Comparison of ENCODE assay signal across 8 cellular contexts in the genomic region with DNA sequence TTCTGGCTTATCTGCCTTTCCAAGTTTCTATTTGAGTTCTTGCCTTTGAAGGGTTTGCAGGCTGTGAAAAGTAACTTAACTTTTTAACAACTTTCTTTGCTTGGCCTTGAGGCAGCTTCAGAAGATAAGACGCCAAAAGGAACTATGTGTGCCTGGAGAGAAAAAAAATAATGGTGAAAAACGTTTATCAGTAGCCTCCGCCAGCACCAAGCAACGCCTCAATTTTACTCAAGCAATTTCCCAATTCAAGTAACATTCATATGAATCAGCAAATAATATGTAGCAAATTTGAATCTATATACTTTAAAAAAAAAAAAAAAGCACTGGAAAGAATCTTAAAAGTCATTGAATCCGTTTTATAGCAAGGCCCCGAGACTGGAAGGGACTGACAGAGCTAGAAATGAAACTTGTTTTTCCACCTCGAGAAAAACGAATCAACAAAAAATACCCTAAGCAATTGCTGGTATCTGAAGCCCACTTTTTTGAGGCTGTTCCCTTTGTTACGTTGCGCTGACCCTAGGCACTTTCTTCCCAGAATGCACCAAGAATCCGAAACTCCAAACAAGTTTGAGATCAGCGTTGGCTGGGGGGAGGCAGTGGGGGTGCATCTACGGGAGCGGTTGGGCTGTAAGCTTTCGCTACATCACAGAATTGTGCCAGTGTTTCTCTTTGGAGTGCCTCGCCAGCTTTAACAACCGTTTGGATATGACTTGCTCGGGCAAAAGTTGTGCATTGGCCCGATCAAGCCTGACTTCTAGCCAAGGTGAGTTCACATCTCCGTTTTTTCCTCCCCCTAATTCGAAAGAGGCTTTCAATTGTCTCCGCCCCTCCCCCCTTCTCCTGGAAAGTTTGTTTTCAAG. TPM values are rescaled to one million over a fixed set of nuclear protein-coding genes. Genes with fewer than 3 reads are reported as not detected.
DNase-seq lines count a peak whose midpoint lies in the region; ATAC-seq and TF ChIP-seq lines count a peak whose summit lies in the region.

No MANE protein-coding gene starts in this region.

- TF ChIP-seq CTCF in GM12865 (IDR thresholded peaks at IDR 0.05; ENCODE audit: insufficient read depth, low read depth, low read length, missing control alignments) (no peak), lower lobe of right lung (IDR thresholded peaks at IDR 0.05) (no peak)

- H3K4me1 ChIP-seq in lower lobe of right lung: peaks cover 12% of the 10 kb centered on the region

- intact Hi-C loops in lower lobe of right lung (cut with DNase I): no loop called here

- H3K36me3 ChIP-seq in lower lobe of right lung: no peaks in the 10 kb centered on the region

- DNase-seq in GM12865 (ENCODE audit: low read depth) (no peak), OCI-M1 (lab: John Stamatoyannopoulos, UW) (peak; percentile 95), caudate nucleus (lab: John Stamatoyannopoulos, UW) (peak in 23 of 61 donors; percentile 40 to 84 (median 65)), lower lobe of right lung (peak; percentile 67)

- no peaks in the 10 kb centered on the region for H3K9me3 ChIP-seq in lower lobe of right lung

- H3K27ac ChIP-seq in caudate nucleus (ENCODE audit: low read depth, low read length) (peak overlapping the region; percentile 97), lower lobe of right lung (peak overlapping the region; percentile 99), temporal lobe (ENCODE audit: low read depth, low read length) (peak overlapping the region; percentile 70)

- H3K4me3 ChIP-seq in GM12865 (ENCODE audit: low read depth, low read length): peak overlapping the region; percentile 78
- H3K4me3 ChIP-seq in lower lobe of right lung: peak overlapping the region; percentile 81

- no peak for ATAC-seq in lower lobe of right lung
- no peak for ATAC-seq in HG03045 (IDR thresholded peaks at IDR 0.05; ENCODE audit: unreplicated experiment)
- ATAC-seq in GM18868 (IDR thresholded peaks at IDR 0.05; ENCODE audit: unreplicated experiment): no peak
- ATAC-seq in HG03565 (IDR thresholded peaks at IDR 0.05; ENCODE audit: unreplicated experiment): no peak

- H3K27me3 ChIP-seq in lower lobe of right lung (ENCODE audit: low read depth): no peaks in the 10 kb centered on the region

RNA-seq across cellular contexts. Expression of a gene that starts 2.7 kb away (rescaled TPM):
- total RNA-seq in lower lobe of right lung (45.8 TPM), temporal lobe (14.3 TPM)
